9 cellular contexts compared by ENCODE assay signal in genomic region chr9:2126331-2126789, GRCh38.
DNase-seq lines count a peak whose midpoint lies in the region; ATAC-seq and TF ChIP-seq lines count a peak whose summit lies in the region.
"Had no signal": no experiment of that assay in that cellular context is flagged by ENCODE, and none has a peak within 500 bp of the region (broad histone marks: within the 10 kb centered on the region; RNA-seq: fewer than 3 reads in every experiment).

No MANE protein-coding gene starts in this region.

- TF ChIP-seq CTCF in colonic mucosa (IDR thresholded peaks at IDR 0.05) = no peak
- TF ChIP-seq CTCF in upper lobe of left lung (IDR thresholded peaks at IDR 0.05) = no peak

- ATAC-seq in upper lobe of left lung (ENCODE audit: low FRiP score in 2 of 2) (peak in 1 of 2 donors; percentile 64), GM21423 (IDR thresholded peaks at IDR 0.05; ENCODE audit: unreplicated experiment) (no peak)

- no peaks in the 10 kb centered on the region for H3K4me1 ChIP-seq in colonic mucosa
- peaks cover 25 to 51% (median 32%) of the 10 kb centered on the region in 4 donors for H3K4me1 ChIP-seq in upper lobe of left lung

- H3K4me3 Mint-ChIP-seq in activated naive CD4-positive, alpha-beta T cell treated with anti-CD3 and anti-CD28 coated beads, Interleukin-2, amount 10 ng/mL, durations not matched to agents 7 days and 5 days = no peak overlapping the region

- peaks cover 34% of the 10 kb centered on the region for H3K4me1 Mint-ChIP-seq in activated naive CD4-positive, alpha-beta T cell treated with anti-CD3 and anti-CD28 coated beads, Interleukin-2, amount 10 ng/mL, durations not matched to agents 7 days and 5 days

- CTCF ChIA-PET in activated naive CD4-positive, alpha-beta T cell treated with anti-CD3 and anti-CD28 coated beads, Interleukin-2, amount 10 ng/mL, durations not matched to agents 7 days and 5 days (lab: Charles Lee) = interaction anchor here (2.7 to 3.3 kb wide), 2 partner anchors 11 to 54 kb away, joined by 11 to 12 read pairs; no protein-coding TSS in a partner anchor

- no peaks in the 10 kb centered on the region for H3K9me3 Mint-ChIP-seq in activated naive CD4-positive, alpha-beta T cell treated with anti-CD3 and anti-CD28 coated beads, Interleukin-2, amount 10 ng/mL, durations not matched to agents 7 days and 5 days
- H3K9me3 Mint-ChIP-seq: naive B cell had no signal

- DNase-seq in activated naive CD4-positive, alpha-beta T cell treated with anti-CD3 and anti-CD28 coated beads, Interleukin-2, amount 10 ng/mL, durations not matched to agents 7 days and 5 days = no peak
- no peak for DNase-seq in activated naive CD4-positive, alpha-beta T cell (lab: John Stamatoyannopoulos, UW)
- DNase-seq in colonic mucosa (peak; percentile 22), middle frontal gyrus (ENCODE audit: extremely low spot score, low spot score) (peak; percentile 42), upper lobe of left lung (no peak), HUDEP-2 (lab: John Stamatoyannopoulos, UW; ENCODE audit: unreplicated experiment in 76 of 76) (no peak), glomerular visceral epithelial cell (ENCODE audit: extremely low spot score) (no peak)

- 63 to 66% methylated on average over 4 of the region's 4 CpGs for WGBS in upper lobe of left lung, 2 donors

- H3K27ac Mint-ChIP-seq in activated naive CD4-positive, alpha-beta T cell treated with anti-CD3 and anti-CD28 coated beads, Interleukin-2, amount 10 ng/mL, durations not matched to agents 7 days and 5 days = peak overlapping the region; percentile 79

- H3K36me3 ChIP-seq in colonic mucosa = no peaks in the 10 kb centered on the region
- H3K36me3 ChIP-seq in upper lobe of left lung = peaks cover 7 to 44% (median 16%) of the 10 kb centered on the region in 4 donors

- no peak overlapping the region for H3K9ac ChIP-seq in colonic mucosa (ENCODE audit: low read depth in 2 of 2, low read length in 2 of 2)

- intact Hi-C loops in colonic mucosa (cut with DNase I) = loop anchor here (10.0 kb wide), 1 partner anchor 698 kb away; no protein-coding TSS in a partner anchor

- no peak for TF ChIP-seq EP300 in upper lobe of left lung (IDR thresholded peaks at IDR 0.05)

- H3K4me3 ChIP-seq in colonic mucosa (no peak overlapping the region), upper lobe of left lung (peak overlapping the region in 2 of 4 donors; percentile 6 to 23)

- H3K27ac ChIP-seq in colonic mucosa = peak overlapping the region; percentile 41
- peak overlapping the region in 3 of 4 donors; percentile 38 to 74 (median 38) for H3K27ac ChIP-seq in upper lobe of left lung

- no peaks in the 10 kb centered on the region for H3K27me3 Mint-ChIP-seq in activated naive CD4-positive, alpha-beta T cell treated with anti-CD3 and anti-CD28 coated beads, Interleukin-2, amount 10 ng/mL, durations not matched to agents 7 days and 5 days
- H3K27me3 Mint-ChIP-seq: naive B cell had no signal

- H3K9me3 ChIP-seq in colonic mucosa (no peaks in the 10 kb centered on the region), upper lobe of left lung (no peaks in the 10 kb centered on the region)

- H3K36me3 Mint-ChIP-seq in activated naive CD4-positive, alpha-beta T cell treated with anti-CD3 and anti-CD28 coated beads, Interleukin-2, amount 10 ng/mL, durations not matched to agents 7 days and 5 days = peaks cover 77% of the 10 kb centered on the region

- H3K27me3 ChIP-seq in colonic mucosa (no peaks in the 10 kb centered on the region), upper lobe of left lung (no peaks in the 10 kb centered on the region)

- no peak for TF ChIP-seq POLR2A in upper lobe of left lung (IDR thresholded peaks at IDR 0.05)

Comparison
In these comparisons a context has a peak if more than half of its experiments do, and no peak if none do; other contexts are left out.
1. DNase-seq: peak in colonic mucosa (single experiment) and middle frontal gyrus (single experiment); none in activated naive CD4-positive, alpha-beta T cell treated with anti-CD3 and anti-CD28 coated beads, Interleukin-2, amount 10 ng/mL, durations not matched to agents 7 days and 5 days (single experiment), activated naive CD4-positive, alpha-beta T cell (0 of 4), upper lobe of left lung (0 of 2), HUDEP-2 (0 of 76) and glomerular visceral epithelial cell (single experiment).